Comparison of ENCODE assay signal across 20 cellular contexts in the genomic region with DNA sequence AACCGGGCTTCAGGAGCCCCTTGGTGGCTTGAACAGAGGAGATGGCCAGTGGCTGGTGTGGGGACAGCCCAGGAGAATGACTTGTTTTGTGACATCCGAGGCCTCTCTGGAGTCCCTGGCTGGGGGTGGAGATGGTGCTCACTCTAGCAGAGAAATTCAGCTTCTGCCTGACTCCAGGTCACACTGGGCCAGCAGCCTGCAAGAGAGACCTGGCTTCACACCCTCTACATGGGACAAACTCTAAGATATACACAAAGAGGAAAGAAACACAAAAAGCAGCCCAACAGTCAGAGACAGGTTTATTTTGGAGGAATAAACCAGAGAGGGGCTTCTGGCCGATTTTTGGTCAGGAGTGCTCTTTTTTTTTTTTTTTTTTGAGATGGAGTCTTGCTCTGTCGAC.
"Had no signal": no experiment of that assay in that cellular context is flagged by ENCODE, and none has a peak within 500 bp of the region (broad histone marks: within the 10 kb centered on the region; RNA-seq: fewer than 3 reads in every experiment).

No MANE protein-coding gene starts in this region.

- H3K27me3 Mint-ChIP-seq: activated CD4-positive, alpha-beta memory T cell treated with anti-CD3 and anti-CD28 coated beads for 36 hours; activated naive CD8-positive, alpha-beta T cell treated with anti-CD3 and anti-CD28 coated beads for 36 hours; memory B cell had no signal

- FAIRE-seq: small intestine had no signal

- H3K27me3 ChIP-seq: gastrocnemius medialis, right lobe of liver had no signal

- H3K9me3 ChIP-seq: esophagus squamous epithelium, gastrocnemius medialis, right lobe of liver had no signal

- H3K4me1 Mint-ChIP-seq: activated naive CD8-positive, alpha-beta T cell treated with anti-CD3 and anti-CD28 coated beads for 36 hours; endodermal cell; memory B cell; stimulated activated memory B cell treated with anti-CD40 and anti-IgM and Interleukin-4, amounts not matched to agents 10 μg/mL and 1 μg/mL and 100 μg/mL, for 72 hours had no signal

- DNase-seq: activated CD4-positive, alpha-beta memory T cell treated with anti-CD3 and anti-CD28 coated beads for 36 hours; activated CD4-positive, alpha-beta T cell treated with anti-CD3 and anti-CD28 coated beads for 48 hours; activated CD4-positive, CD25-positive, alpha-beta regulatory T cell; activated naive CD4-positive, alpha-beta T cell; activated naive CD8-positive, alpha-beta T cell treated with anti-CD3 and anti-CD28 coated beads for 36 hours; activated T-cell treated with anti-CD3 and anti-CD28 coated beads, Interleukin-2, amount 50 U/mL, for 1 hour; cerebellar nuclear complex; endodermal cell; esophagus squamous epithelium; gastrocnemius medialis; hippocampal formation; nucleus accumbens; right lobe of liver; small intestine; stimulated activated CD4-positive, alpha-beta T cell treated with anti-CD3 and anti-CD28 coated beads, Interleukin-2, amount 100 ng/mL, for 24 hours; T-helper 1 cell; T-helper 9 cell had no signal

- H3K36me3 Mint-ChIP-seq: activated CD4-positive, alpha-beta memory T cell treated with anti-CD3 and anti-CD28 coated beads for 36 hours; activated naive CD8-positive, alpha-beta T cell treated with anti-CD3 and anti-CD28 coated beads for 36 hours; memory B cell; stimulated activated memory B cell treated with anti-CD40 and anti-IgM and Interleukin-4, amounts not matched to agents 10 μg/mL and 1 μg/mL and 100 μg/mL, for 72 hours had no signal

- H3K27ac ChIP-seq: coronary artery, esophagus squamous epithelium, gastrocnemius medialis, right lobe of liver had no signal

- H3K4me3 ChIP-seq: coronary artery, esophagus squamous epithelium, gastrocnemius medialis, right lobe of liver had no signal

- H3K27ac Mint-ChIP-seq: activated CD4-positive, alpha-beta memory T cell treated with anti-CD3 and anti-CD28 coated beads for 36 hours; activated naive CD8-positive, alpha-beta T cell treated with anti-CD3 and anti-CD28 coated beads for 36 hours; endodermal cell; memory B cell; stimulated activated memory B cell treated with anti-CD40 and anti-IgM and Interleukin-4, amounts not matched to agents 10 μg/mL and 1 μg/mL and 100 μg/mL, for 72 hours had no signal

- H3K9me3 Mint-ChIP-seq: activated CD4-positive, alpha-beta memory T cell treated with anti-CD3 and anti-CD28 coated beads for 36 hours; activated naive CD8-positive, alpha-beta T cell treated with anti-CD3 and anti-CD28 coated beads for 36 hours; stimulated activated memory B cell treated with anti-CD40 and anti-IgM and Interleukin-4, amounts not matched to agents 10 μg/mL and 1 μg/mL and 100 μg/mL, for 72 hours had no signal

- H3K4me1 ChIP-seq: esophagus squamous epithelium, gastrocnemius medialis had no signal

- H3K36me3 ChIP-seq: esophagus squamous epithelium, gastrocnemius medialis, right lobe of liver had no signal

- ATAC-seq: gastrocnemius medialis; stimulated activated memory B cell treated with anti-CD40 and anti-IgM and Interleukin-4, amounts not matched to agents 10 μg/mL and 1 μg/mL and 100 μg/mL, for 72 hours had no signal

- H3K4me3 Mint-ChIP-seq: activated CD4-positive, alpha-beta memory T cell treated with anti-CD3 and anti-CD28 coated beads for 36 hours; activated naive CD8-positive, alpha-beta T cell treated with anti-CD3 and anti-CD28 coated beads for 36 hours; endodermal cell; memory B cell; stimulated activated memory B cell treated with anti-CD40 and anti-IgM and Interleukin-4, amounts not matched to agents 10 μg/mL and 1 μg/mL and 100 μg/mL, for 72 hours had no signal
